ENCODE assay signal across 1 cellular context in the genomic region with DNA sequence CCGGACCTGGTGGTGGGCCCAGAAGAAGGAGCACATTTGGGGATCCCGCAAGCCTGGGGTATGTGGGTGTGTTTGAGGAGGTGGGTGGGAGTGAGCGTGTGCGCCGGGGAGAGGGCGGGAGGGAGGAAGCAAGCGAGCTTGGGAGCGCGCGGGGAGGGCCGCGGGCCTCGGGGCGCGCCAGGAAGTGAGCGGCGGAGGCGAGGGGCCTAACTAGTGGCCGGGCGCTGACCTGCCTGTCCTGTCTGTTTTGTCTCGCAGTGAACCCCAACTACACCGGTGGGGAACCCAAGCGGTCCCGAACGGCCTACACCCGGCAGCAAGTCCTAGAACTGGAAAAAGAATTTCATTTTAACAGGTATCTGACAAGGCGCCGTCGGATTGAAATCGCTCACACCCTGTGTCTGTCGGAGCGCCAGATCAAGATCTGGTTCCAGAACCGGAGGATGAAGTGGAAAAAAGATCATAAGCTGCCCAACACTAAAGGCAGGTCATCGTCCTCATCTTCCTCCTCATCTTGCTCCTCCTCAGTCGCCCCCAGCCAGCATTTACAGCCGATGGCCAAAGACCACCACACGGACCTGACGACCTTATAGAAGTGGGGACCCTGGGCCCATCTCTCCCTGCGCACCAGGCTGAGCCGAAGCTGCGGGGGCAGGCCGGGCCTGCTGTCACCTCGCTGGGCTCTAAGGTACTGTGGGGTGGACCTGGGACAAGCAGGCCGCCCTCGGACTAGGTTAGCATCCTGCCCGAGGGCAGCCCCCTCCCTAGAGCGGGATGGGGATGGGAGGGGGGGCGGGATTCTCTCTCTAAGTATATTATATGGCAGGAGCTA.
TF ChIP-seq lines count a peak whose summit lies in the region.

No MANE protein-coding gene starts in this region.

TF ChIP-seq in GM23338, 12 proteins besides CTCF, POLR2A, EP300 and RAD21 (continued from another document):
- TF ChIP-seq, protein P1, sequence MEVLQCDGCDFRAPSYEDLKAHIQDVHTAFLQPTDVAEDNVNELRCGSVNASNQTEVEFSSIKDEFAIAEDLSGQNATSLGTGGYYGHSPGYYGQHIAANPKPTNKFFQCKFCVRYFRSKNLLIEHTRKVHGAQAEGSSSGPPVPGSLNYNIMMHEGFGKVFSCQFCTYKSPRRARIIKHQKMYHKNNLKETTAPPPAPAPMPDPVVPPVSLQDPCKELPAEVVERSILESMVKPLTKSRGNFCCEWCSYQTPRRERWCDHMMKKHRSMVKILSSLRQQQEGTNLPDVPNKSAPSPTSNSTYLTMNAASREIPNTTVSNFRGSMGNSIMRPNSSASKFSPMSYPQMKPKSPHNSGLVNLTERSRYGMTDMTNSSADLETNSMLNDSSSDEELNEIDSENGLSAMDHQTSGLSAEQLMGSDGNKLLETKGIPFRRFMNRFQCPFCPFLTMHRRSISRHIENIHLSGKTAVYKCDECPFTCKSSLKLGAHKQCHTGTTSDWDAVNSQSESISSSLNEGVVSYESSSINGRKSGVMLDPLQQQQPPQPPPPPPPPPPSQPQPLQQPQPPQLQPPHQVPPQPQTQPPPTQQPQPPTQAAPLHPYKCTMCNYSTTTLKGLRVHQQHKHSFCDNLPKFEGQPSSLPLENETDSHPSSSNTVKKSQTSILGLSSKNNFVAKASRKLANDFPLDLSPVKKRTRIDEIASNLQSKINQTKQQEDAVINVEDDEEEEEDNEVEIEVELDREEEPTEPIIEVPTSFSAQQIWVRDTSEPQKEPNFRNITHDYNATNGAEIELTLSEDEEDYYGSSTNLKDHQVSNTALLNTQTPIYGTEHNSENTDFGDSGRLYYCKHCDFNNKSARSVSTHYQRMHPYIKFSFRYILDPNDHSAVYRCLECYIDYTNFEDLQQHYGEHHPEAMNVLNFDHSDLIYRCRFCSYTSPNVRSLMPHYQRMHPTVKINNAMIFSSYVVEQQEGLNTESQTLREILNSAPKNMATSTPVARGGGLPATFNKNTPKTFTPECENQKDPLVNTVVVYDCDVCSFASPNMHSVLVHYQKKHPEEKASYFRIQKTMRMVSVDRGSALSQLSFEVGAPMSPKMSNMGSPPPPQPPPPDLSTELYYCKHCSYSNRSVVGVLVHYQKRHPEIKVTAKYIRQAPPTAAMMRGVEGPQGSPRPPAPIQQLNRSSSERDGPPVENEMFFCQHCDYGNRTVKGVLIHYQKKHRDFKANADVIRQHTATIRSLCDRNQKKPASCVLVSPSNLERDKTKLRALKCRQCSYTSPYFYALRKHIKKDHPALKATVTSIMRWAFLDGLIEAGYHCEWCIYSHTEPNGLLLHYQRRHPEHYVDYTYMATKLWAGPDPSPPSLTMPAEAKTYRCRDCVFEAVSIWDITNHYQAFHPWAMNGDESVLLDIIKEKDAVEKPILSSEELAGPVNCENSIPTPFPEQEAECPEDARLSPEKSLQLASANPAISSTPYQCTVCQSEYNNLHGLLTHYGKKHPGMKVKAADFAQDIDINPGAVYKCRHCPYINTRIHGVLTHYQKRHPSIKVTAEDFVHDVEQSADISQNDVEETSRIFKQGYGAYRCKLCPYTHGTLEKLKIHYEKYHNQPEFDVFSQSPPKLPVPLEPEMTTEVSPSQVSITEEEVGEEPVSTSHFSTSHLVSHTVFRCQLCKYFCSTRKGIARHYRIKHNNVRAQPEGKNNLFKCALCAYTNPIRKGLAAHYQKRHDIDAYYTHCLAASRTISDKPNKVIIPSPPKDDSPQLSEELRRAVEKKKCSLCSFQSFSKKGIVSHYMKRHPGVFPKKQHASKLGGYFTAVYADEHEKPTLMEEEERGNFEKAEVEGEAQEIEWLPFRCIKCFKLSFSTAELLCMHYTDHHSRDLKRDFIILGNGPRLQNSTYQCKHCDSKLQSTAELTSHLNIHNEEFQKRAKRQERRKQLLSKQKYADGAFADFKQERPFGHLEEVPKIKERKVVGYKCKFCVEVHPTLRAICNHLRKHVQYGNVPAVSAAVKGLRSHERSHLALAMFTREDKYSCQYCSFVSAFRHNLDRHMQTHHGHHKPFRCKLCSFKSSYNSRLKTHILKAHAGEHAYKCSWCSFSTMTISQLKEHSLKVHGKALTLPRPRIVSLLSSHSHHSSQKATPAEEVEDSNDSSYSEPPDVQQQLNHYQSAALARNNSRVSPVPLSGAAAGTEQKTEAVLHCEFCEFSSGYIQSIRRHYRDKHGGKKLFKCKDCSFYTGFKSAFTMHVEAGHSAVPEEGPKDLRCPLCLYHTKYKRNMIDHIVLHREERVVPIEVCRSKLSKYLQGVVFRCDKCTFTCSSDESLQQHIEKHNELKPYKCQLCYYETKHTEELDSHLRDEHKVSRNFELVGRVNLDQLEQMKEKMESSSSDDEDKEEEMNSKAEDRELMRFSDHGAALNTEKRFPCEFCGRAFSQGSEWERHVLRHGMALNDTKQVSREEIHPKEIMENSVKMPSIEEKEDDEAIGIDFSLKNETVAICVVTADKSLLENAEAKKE (CRISPR knock-in tag; IDR thresholded peaks at IDR 0.05), result no peak
- TF ChIP-seq, protein P2, sequence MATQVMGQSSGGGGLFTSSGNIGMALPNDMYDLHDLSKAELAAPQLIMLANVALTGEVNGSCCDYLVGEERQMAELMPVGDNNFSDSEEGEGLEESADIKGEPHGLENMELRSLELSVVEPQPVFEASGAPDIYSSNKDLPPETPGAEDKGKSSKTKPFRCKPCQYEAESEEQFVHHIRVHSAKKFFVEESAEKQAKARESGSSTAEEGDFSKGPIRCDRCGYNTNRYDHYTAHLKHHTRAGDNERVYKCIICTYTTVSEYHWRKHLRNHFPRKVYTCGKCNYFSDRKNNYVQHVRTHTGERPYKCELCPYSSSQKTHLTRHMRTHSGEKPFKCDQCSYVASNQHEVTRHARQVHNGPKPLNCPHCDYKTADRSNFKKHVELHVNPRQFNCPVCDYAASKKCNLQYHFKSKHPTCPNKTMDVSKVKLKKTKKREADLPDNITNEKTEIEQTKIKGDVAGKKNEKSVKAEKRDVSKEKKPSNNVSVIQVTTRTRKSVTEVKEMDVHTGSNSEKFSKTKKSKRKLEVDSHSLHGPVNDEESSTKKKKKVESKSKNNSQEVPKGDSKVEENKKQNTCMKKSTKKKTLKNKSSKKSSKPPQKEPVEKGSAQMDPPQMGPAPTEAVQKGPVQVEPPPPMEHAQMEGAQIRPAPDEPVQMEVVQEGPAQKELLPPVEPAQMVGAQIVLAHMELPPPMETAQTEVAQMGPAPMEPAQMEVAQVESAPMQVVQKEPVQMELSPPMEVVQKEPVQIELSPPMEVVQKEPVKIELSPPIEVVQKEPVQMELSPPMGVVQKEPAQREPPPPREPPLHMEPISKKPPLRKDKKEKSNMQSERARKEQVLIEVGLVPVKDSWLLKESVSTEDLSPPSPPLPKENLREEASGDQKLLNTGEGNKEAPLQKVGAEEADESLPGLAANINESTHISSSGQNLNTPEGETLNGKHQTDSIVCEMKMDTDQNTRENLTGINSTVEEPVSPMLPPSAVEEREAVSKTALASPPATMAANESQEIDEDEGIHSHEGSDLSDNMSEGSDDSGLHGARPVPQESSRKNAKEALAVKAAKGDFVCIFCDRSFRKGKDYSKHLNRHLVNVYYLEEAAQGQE (IDR thresholded peaks at IDR 0.05; ENCODE audit: unreplicated experiment), result no peak
- TF ChIP-seq ZNF331 (CRISPR knock-in tag; IDR thresholded peaks at IDR 0.05; ENCODE audit: low read depth) (no peak), NANOG (IDR thresholded peaks at IDR 0.05; ENCODE audit: borderline replicate concordance) (no peak), EZH2 (IDR thresholded peaks at IDR 0.05; ENCODE audit: low read depth, unreplicated experiment) (peak; percentile 98), ZNF114 (CRISPR knock-in tag; IDR thresholded peaks at IDR 0.05) (no peak), JUNB (IDR thresholded peaks at IDR 0.05; ENCODE audit: unreplicated experiment) (no peak)
